1 cellular context compared by ENCODE assay signal in genomic region chr14:93909429-93910128, GRCh38.
TF ChIP-seq lines count a peak whose summit lies in the region.

No MANE protein-coding gene starts in this region.

TF ChIP-seq in HepG2, 621 proteins besides CTCF, POLR2A, EP300 and RAD21 (continued from another document and continues in another):
- TF ChIP-seq HNRNPL (IDR thresholded peaks at IDR 0.05; ENCODE audit: low read depth, low read length): no peak
- TF ChIP-seq ISL2 (CRISPR knock-in tag; IDR thresholded peaks at IDR 0.05): peak; percentile 51; the same call in 1 of the 2 replicates
- no peak for TF ChIP-seq ZNF761 (CRISPR knock-in tag; conservative IDR thresholded peaks at IDR 0.05)
- TF ChIP-seq HNF4A (CRISPR knock-in tag; IDR thresholded peaks at IDR 0.05): peak; percentile 95
- no peak for TF ChIP-seq TSC22D2 (CRISPR knock-in tag; IDR thresholded peaks at IDR 0.05; ENCODE audit: borderline replicate concordance)
- TF ChIP-seq ASH2L (IDR thresholded peaks at IDR 0.05; ENCODE audit: insufficient read length, low read depth, low read length): peak; percentile 43
- no peak for TF ChIP-seq ZNF33B (CRISPR knock-in tag; IDR thresholded peaks at IDR 0.05)
- peak; percentile 80; the same call in 1 of the 2 replicates for TF ChIP-seq EHMT2 (IDR thresholded peaks at IDR 0.05; ENCODE audit: borderline replicate concordance, low read depth, low read length)
- TF ChIP-seq ZBTB44 (CRISPR knock-in tag; IDR thresholded peaks at IDR 0.05): no peak
- no peak for TF ChIP-seq KDM5A (IDR thresholded peaks at IDR 0.05; ENCODE audit: borderline replicate concordance, low read length)
- no peak for TF ChIP-seq JUN (CRISPR knock-in tag; IDR thresholded peaks at IDR 0.05)
- no peak for TF ChIP-seq FOXC1 (CRISPR knock-in tag; IDR thresholded peaks at IDR 0.05; ENCODE audit: borderline replicate concordance)
- TF ChIP-seq PRPF4 (IDR thresholded peaks at IDR 0.05; ENCODE audit: low read depth, low read length, poor library complexity, severe bottlenecking): no peak
- no peak for TF ChIP-seq STAG1 (CRISPR knock-in tag; IDR thresholded peaks at IDR 0.05)
- TF ChIP-seq ZNF432 (CRISPR knock-in tag; IDR thresholded peaks at IDR 0.05; ENCODE audit: borderline replicate concordance): no peak
- TF ChIP-seq SALL1 (CRISPR knock-in tag; IDR thresholded peaks at IDR 0.05): peak; percentile 63; the same call in 1 of the 2 replicates
- no peak for TF ChIP-seq MAZ (IDR thresholded peaks at IDR 0.05; ENCODE audit: borderline replicate concordance, low read depth, low read length)
- no peak for TF ChIP-seq MAZ (CRISPR knock-in tag; IDR thresholded peaks at IDR 0.05; ENCODE audit: low read depth)
- TF ChIP-seq CBFB (CRISPR knock-in tag; IDR thresholded peaks at IDR 0.05): no peak
- TF ChIP-seq, protein P1, sequence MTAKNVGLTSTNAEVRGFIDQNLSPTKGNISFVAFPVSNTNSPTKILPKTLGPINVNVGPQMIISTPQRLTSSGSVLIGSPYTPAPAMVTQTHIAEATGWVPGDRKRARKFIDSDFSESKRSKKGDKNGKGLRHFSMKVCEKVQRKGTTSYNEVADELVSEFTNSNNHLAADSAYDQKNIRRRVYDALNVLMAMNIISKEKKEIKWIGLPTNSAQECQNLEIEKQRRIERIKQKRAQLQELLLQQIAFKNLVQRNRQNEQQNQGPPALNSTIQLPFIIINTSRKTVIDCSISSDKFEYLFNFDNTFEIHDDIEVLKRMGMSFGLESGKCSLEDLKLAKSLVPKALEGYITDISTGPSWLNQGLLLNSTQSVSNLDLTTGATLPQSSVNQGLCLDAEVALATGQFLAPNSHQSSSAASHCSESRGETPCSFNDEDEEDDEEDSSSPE (CRISPR knock-in tag; IDR thresholded peaks at IDR 0.05): no peak
- no peak for TF ChIP-seq ZNF792 (CRISPR knock-in tag; IDR thresholded peaks at IDR 0.05)
- TF ChIP-seq LBX2 (CRISPR knock-in tag; IDR thresholded peaks at IDR 0.05; ENCODE audit: borderline replicate concordance): no peak
- no peak for TF ChIP-seq ZNF891 (CRISPR knock-in tag; IDR thresholded peaks at IDR 0.05)
- TF ChIP-seq ZNF549 (CRISPR knock-in tag; IDR thresholded peaks at IDR 0.05): no peak
- TF ChIP-seq ZNF83 (CRISPR knock-in tag; IDR thresholded peaks at IDR 0.05; ENCODE audit: borderline replicate concordance): no peak
- TF ChIP-seq GPN1 (CRISPR knock-in tag; IDR thresholded peaks at IDR 0.05; ENCODE audit: borderline replicate concordance): no peak
- no peak for TF ChIP-seq ZNF3 (CRISPR knock-in tag; IDR thresholded peaks at IDR 0.05)
- no peak for TF ChIP-seq FOSL2 (CRISPR knock-in tag; IDR thresholded peaks at IDR 0.05)
- TF ChIP-seq ZNF337 (CRISPR knock-in tag; IDR thresholded peaks at IDR 0.05; ENCODE audit: borderline replicate concordance, low read depth): no peak
- no peak for TF ChIP-seq TBX2 (CRISPR knock-in tag; IDR thresholded peaks at IDR 0.05; ENCODE audit: borderline replicate concordance)
- no peak; the same call in 1 of the 2 replicates for TF ChIP-seq ZKSCAN8 (CRISPR knock-in tag; IDR thresholded peaks at IDR 0.05; ENCODE audit: borderline replicate concordance)
- no peak for TF ChIP-seq ZNF160 (CRISPR knock-in tag; IDR thresholded peaks at IDR 0.05)
- no peak for TF ChIP-seq LCORL (IDR thresholded peaks at IDR 0.05)
- peak; percentile 70; the same call in 1 of the 2 replicates for TF ChIP-seq LCORL (CRISPR knock-in tag; IDR thresholded peaks at IDR 0.05)
- TF ChIP-seq NCOA2 (CRISPR knock-in tag; IDR thresholded peaks at IDR 0.05): peak; percentile 57; the same call in 1 of the 2 replicates
- TF ChIP-seq NFIC (IDR thresholded peaks at IDR 0.05; ENCODE audit: low read length): peak; percentile 55; the same call in 1 of the 2 replicates
- TF ChIP-seq, protein P2, sequence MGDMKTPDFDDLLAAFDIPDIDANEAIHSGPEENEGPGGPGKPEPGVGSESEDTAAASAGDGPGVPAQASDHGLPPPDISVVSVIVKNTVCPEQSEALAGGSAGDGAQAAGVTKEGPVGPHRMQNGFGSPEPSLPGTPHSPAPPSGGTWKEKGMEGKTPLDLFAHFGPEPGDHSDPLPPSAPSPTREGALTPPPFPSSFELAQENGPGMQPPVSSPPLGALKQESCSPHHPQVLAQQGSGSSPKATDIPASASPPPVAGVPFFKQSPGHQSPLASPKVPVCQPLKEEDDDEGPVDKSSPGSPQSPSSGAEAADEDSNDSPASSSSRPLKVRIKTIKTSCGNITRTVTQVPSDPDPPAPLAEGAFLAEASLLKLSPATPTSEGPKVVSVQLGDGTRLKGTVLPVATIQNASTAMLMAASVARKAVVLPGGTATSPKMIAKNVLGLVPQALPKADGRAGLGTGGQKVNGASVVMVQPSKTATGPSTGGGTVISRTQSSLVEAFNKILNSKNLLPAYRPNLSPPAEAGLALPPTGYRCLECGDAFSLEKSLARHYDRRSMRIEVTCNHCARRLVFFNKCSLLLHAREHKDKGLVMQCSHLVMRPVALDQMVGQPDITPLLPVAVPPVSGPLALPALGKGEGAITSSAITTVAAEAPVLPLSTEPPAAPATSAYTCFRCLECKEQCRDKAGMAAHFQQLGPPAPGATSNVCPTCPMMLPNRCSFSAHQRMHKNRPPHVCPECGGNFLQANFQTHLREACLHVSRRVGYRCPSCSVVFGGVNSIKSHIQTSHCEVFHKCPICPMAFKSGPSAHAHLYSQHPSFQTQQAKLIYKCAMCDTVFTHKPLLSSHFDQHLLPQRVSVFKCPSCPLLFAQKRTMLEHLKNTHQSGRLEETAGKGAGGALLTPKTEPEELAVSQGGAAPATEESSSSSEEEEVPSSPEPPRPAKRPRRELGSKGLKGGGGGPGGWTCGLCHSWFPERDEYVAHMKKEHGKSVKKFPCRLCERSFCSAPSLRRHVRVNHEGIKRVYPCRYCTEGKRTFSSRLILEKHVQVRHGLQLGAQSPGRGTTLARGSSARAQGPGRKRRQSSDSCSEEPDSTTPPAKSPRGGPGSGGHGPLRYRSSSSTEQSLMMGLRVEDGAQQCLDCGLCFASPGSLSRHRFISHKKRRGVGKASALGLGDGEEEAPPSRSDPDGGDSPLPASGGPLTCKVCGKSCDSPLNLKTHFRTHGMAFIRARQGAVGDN (CRISPR knock-in tag; IDR thresholded peaks at IDR 0.05): peak; percentile 56; the same call in 1 of the 2 replicates
- TF ChIP-seq ZSCAN25 (CRISPR knock-in tag; IDR thresholded peaks at IDR 0.05): no peak
- no peak for TF ChIP-seq ZNF513 (CRISPR knock-in tag; conservative IDR thresholded peaks at IDR 0.05)
- TF ChIP-seq PHB2 (IDR thresholded peaks at IDR 0.05; ENCODE audit: partially characterized antibody): no peak
- TF ChIP-seq SRY (CRISPR knock-in tag; IDR thresholded peaks at IDR 0.05): no peak
- TF ChIP-seq, protein P3, sequence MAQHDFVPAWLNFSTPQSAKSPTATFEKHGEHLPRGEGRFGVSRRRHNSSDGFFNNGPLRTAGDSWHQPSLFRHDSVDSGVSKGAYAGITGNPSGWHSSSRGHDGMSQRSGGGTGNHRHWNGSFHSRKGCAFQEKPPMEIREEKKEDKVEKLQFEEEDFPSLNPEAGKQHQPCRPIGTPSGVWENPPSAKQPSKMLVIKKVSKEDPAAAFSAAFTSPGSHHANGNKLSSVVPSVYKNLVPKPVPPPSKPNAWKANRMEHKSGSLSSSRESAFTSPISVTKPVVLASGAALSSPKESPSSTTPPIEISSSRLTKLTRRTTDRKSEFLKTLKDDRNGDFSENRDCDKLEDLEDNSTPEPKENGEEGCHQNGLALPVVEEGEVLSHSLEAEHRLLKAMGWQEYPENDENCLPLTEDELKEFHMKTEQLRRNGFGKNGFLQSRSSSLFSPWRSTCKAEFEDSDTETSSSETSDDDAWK (CRISPR knock-in tag; IDR thresholded peaks at IDR 0.05): no peak
- TF ChIP-seq IRF2 (CRISPR knock-in tag; IDR thresholded peaks at IDR 0.05): no peak; the same call in 1 of the 2 replicates
- TF ChIP-seq MED1 (CRISPR knock-in tag; IDR thresholded peaks at IDR 0.05): peak; percentile 60
- TF ChIP-seq SP140L (CRISPR knock-in tag; IDR thresholded peaks at IDR 0.05; ENCODE audit: borderline replicate concordance): no peak
- TF ChIP-seq MXD4 (CRISPR knock-in tag; IDR thresholded peaks at IDR 0.05): no peak
- no peak for TF ChIP-seq HOMEZ (CRISPR knock-in tag; IDR thresholded peaks at IDR 0.05; ENCODE audit: low read depth)
- TF ChIP-seq SMARCC2 (IDR thresholded peaks at IDR 0.05): no peak
- TF ChIP-seq ZNF10 (CRISPR knock-in tag; IDR thresholded peaks at IDR 0.05; ENCODE audit: borderline replicate concordance, low read depth): no peak
- TF ChIP-seq JDP2 (CRISPR knock-in tag; IDR thresholded peaks at IDR 0.05; ENCODE audit: borderline replicate concordance): no peak
- TF ChIP-seq SNAPC5 (CRISPR knock-in tag; IDR thresholded peaks at IDR 0.05; ENCODE audit: borderline replicate concordance): no peak
- no peak for TF ChIP-seq AKAP8 (CRISPR knock-in tag; IDR thresholded peaks at IDR 0.05)
- TF ChIP-seq CERS6 (CRISPR knock-in tag; IDR thresholded peaks at IDR 0.05): no peak
- TF ChIP-seq RNF2 (conservative IDR thresholded peaks at IDR 0.05; ENCODE audit: low read depth): no peak
- no peak for TF ChIP-seq KLF12 (CRISPR knock-in tag; IDR thresholded peaks at IDR 0.05; ENCODE audit: borderline replicate concordance)
- peak; percentile 31; the same call in 1 of the 2 replicates for TF ChIP-seq MAX (IDR thresholded peaks at IDR 0.05)
- TF ChIP-seq NFKBIZ (CRISPR knock-in tag; IDR thresholded peaks at IDR 0.05): no peak
- TF ChIP-seq ZNF713 (CRISPR knock-in tag; IDR thresholded peaks at IDR 0.05): no peak
- no peak for TF ChIP-seq PAWR (CRISPR knock-in tag; IDR thresholded peaks at IDR 0.05; ENCODE audit: borderline replicate concordance)
- TF ChIP-seq U2AF2 (IDR thresholded peaks at IDR 0.05; ENCODE audit: low read depth, low read length): no peak
- TF ChIP-seq TARDBP (CRISPR knock-in tag; IDR thresholded peaks at IDR 0.05): no peak
- no peak for TF ChIP-seq ZBTB2 (CRISPR knock-in tag; IDR thresholded peaks at IDR 0.05; ENCODE audit: low read depth)
- TF ChIP-seq NAIF1 (CRISPR knock-in tag; IDR thresholded peaks at IDR 0.05; ENCODE audit: borderline replicate concordance): no peak
- TF ChIP-seq FOXK2 (IDR thresholded peaks at IDR 0.05): no peak
- TF ChIP-seq BRCA1 (CRISPR knock-in tag; IDR thresholded peaks at IDR 0.05): no peak
- no peak for TF ChIP-seq ZNF367 (CRISPR knock-in tag; IDR thresholded peaks at IDR 0.05; ENCODE audit: borderline replicate concordance)
